1 cellular context compared by ENCODE assay signal in genomic region chr6:63742060-63742459, GRCh38.
TF ChIP-seq lines count a peak whose summit lies in the region.

No MANE protein-coding gene starts in this region.

TF ChIP-seq in GM23338, 12 proteins besides CTCF, POLR2A, EP300 and RAD21 (continued from another document):
- TF ChIP-seq REST (IDR thresholded peaks at IDR 0.05; ENCODE audit: unreplicated experiment) (no peak), ZNF462 (CRISPR knock-in tag; IDR thresholded peaks at IDR 0.05) (no peak), ETS1 (IDR thresholded peaks at IDR 0.05) (no peak), CREB1 (CRISPR knock-in tag; IDR thresholded peaks at IDR 0.05; ENCODE audit: low read depth) (no peak), JUNB (IDR thresholded peaks at IDR 0.05; ENCODE audit: unreplicated experiment) (no peak), EZH2phosphoT487 (IDR thresholded peaks at IDR 0.05; ENCODE audit: unreplicated experiment) (no peak), ZNF114 (CRISPR knock-in tag; IDR thresholded peaks at IDR 0.05) (no peak)
